8 cellular contexts compared by ENCODE assay signal in genomic region chr19:4911786-4912672, GRCh38. TPM values are rescaled to one million over a fixed set of nuclear protein-coding genes. Genes with fewer than 3 reads are reported as not detected.
DNase-seq lines count a peak whose midpoint lies in the region; ATAC-seq and TF ChIP-seq lines count a peak whose summit lies in the region.

No MANE protein-coding gene starts in this region.

- H3K36me3 Mint-ChIP-seq in H9 (ENCODE audit: insufficient read depth in 1 of 3, low read depth in 3 of 3) = peaks cover 13 to 61% (median 48%) of the 10 kb centered on the region in 3 experiments; a peak in 6 of 7 replicates
- peaks cover 59% of the 10 kb centered on the region for H3K36me3 Mint-ChIP-seq in activated T-helper 2 cell treated with anti-CD3 and anti-CD28 coated beads, Interferon-gamma antibody, Interleukin-2, Interleukin-4, amounts not matched to agents 10 μg/mL and 5 μg/mL and 100 μg/mL, durations not matched to agents 14 hours and 24 hours and 36 hours (ENCODE audit: low read depth)
- peaks cover 13% of the 10 kb centered on the region for H3K36me3 Mint-ChIP-seq in neural crest cell (ENCODE audit: low read depth)

- H3K36me3 ChIP-seq in Peyer's patch (no peaks in the 10 kb centered on the region), stomach smooth muscle (ENCODE audit: control insufficient read depth in 2 of 2, insufficient read depth in 2 of 2, low read length in 2 of 2) (no peaks in the 10 kb centered on the region)

- no peak for ATAC-seq in GM18909 (IDR thresholded peaks at IDR 0.05; ENCODE audit: poor library complexity, unreplicated experiment)

- H3K4me1 Mint-ChIP-seq in H9 = peaks cover 34 to 37% of the 10 kb centered on the region in 2 experiments
- H3K4me1 Mint-ChIP-seq in activated T-helper 2 cell treated with anti-CD3 and anti-CD28 coated beads, Interferon-gamma antibody, Interleukin-2, Interleukin-4, amounts not matched to agents 10 μg/mL and 5 μg/mL and 100 μg/mL, durations not matched to agents 14 hours and 24 hours and 36 hours (ENCODE audit: low read depth) = peaks cover 55% of the 10 kb centered on the region
- peaks cover 58% of the 10 kb centered on the region for H3K4me1 Mint-ChIP-seq in neural crest cell

- no peak overlapping the region for H3K4ac ChIP-seq in H9 (ENCODE audit: low read depth, low read length)

- H3K4me2 ChIP-seq in H9 (ENCODE audit: insufficient read depth, insufficient read length, low read length) = no peak overlapping the region

- no peaks in the 10 kb centered on the region for H3K27me3 ChIP-seq in H9 (ENCODE audit: insufficient read depth, low read length)
- no peaks in the 10 kb centered on the region for H3K27me3 ChIP-seq in Peyer's patch
- peaks cover 9 to 18% of the 10 kb centered on the region in 2 donors for H3K27me3 ChIP-seq in stomach smooth muscle (ENCODE audit: control insufficient read depth in 1 of 2, insufficient read depth in 2 of 2, low read length in 2 of 2)

- no peak overlapping the region for H2BK12ac ChIP-seq in H9 (ENCODE audit: insufficient read length, low read depth, low read length)

- intact Hi-C loops in activated T-helper 2 cell treated with anti-CD3 and anti-CD28 coated beads, Interferon-gamma antibody, Interleukin-2, Interleukin-4, amounts not matched to agents 10 μg/mL and 5 μg/mL and 100 μg/mL, durations not matched to agents 14 hours and 24 hours and 36 hours (cut with micrococcal nuclease) = loop anchor here (1.0 to 2.0 kb wide), 4 partner anchors 39 to 103 kb away; partner anchors contain the start of gene KDM4B

- peak overlapping the region; percentile 58 for H3K4me3 ChIP-seq in AG10803 (ENCODE audit: low read length)
- peak overlapping the region; percentile 4 to 79 (median 58) for H3K4me3 ChIP-seq in Peyer's patch
- peak overlapping the region; percentile 58 for H3K4me3 ChIP-seq in fibroblast of pulmonary artery (replicated peaks; ENCODE audit: low read depth, low read length)
- peak overlapping the region; percentile 12 to 57 for H3K4me3 ChIP-seq in stomach smooth muscle (ENCODE audit: low read length in 2 of 2)

- H3K9ac ChIP-seq in H9 (ENCODE audit: extremely low read depth, insufficient read length, low read length) (no peak overlapping the region), stomach smooth muscle (ENCODE audit: low read length in 2 of 2) (peak overlapping the region in 1 of 2 donors; percentile 1)

- H2AFZ ChIP-seq in H9 (ENCODE audit: low read length) = no peak overlapping the region

- no peak overlapping the region for H3K14ac ChIP-seq in H9 (ENCODE audit: insufficient read depth, low read length)

- peak; percentile 100 for DNase-seq in AG10803 (ENCODE audit: low read depth)
- no peak for DNase-seq in H9
- peak; percentile 53 to 77 (median 68) for DNase-seq in Peyer's patch
- peak; percentile 65 for DNase-seq in activated T-helper 2 cell treated with anti-CD3 and anti-CD28 coated beads, Interferon-gamma antibody, Interleukin-2, Interleukin-4, amounts not matched to agents 10 μg/mL and 5 μg/mL and 100 μg/mL, durations not matched to agents 14 hours and 24 hours and 36 hours (ENCODE audit: low spot score)
- peak; percentile 98 for DNase-seq in fibroblast of pulmonary artery (ENCODE audit: low read depth)
- DNase-seq in neural crest cell (ENCODE audit: low read depth, low spot score) = peak; percentile 54

- H3K23ac ChIP-seq in H9 (ENCODE audit: insufficient read length, low read depth, low read length) = no peak overlapping the region

- no peak overlapping the region for H2AK5ac ChIP-seq in H9 (ENCODE audit: insufficient read length, low read length)

- H4K91ac ChIP-seq in H9 (ENCODE audit: insufficient read length, low read depth, low read length) = no peak overlapping the region

- H3K4me1 ChIP-seq in H9 (ENCODE audit: insufficient read depth, low read length) = no peaks in the 10 kb centered on the region; the same call in 1 of the 2 replicates
- H3K4me1 ChIP-seq in Peyer's patch = peaks cover 0 to 45% (median 24%) of the 10 kb centered on the region in 4 donors
- H3K4me1 ChIP-seq in stomach smooth muscle (ENCODE audit: control insufficient read depth, insufficient read depth, low read length) = peaks cover 28% of the 10 kb centered on the region

- no peaks in the 10 kb centered on the region for H3K9me3 Mint-ChIP-seq in H9
- H3K9me3 Mint-ChIP-seq in activated T-helper 2 cell treated with anti-CD3 and anti-CD28 coated beads, Interferon-gamma antibody, Interleukin-2, Interleukin-4, amounts not matched to agents 10 μg/mL and 5 μg/mL and 100 μg/mL, durations not matched to agents 14 hours and 24 hours and 36 hours = no peaks in the 10 kb centered on the region
- H3K9me3 Mint-ChIP-seq in neural crest cell = no peaks in the 10 kb centered on the region

- no peak overlapping the region for H4K8ac ChIP-seq in H9 (replicated peaks; ENCODE audit: insufficient read length, low read depth, low read length)

- H3K27ac ChIP-seq in H9 (ENCODE audit: insufficient read length, low read depth, low read length) = no peak overlapping the region
- H3K27ac ChIP-seq in Peyer's patch = peak overlapping the region in 3 of 4 donors; percentile 3 to 62 (median 36)
- H3K27ac ChIP-seq in stomach smooth muscle (ENCODE audit: low read length) = no peak overlapping the region

- H3K4me3 Mint-ChIP-seq in H9 (peak overlapping the region; percentile 79 to 89), neural crest cell (peak overlapping the region; percentile 95)
- H3K4me3 Mint-ChIP-seq in activated T-helper 2 cell treated with anti-CD3 and anti-CD28 coated beads, Interferon-gamma antibody, Interleukin-2, Interleukin-4, amounts not matched to agents 10 μg/mL and 5 μg/mL and 100 μg/mL, durations not matched to agents 14 hours and 24 hours and 36 hours (ENCODE audit: low read depth) = peak overlapping the region; percentile 88

- H3T11ph ChIP-seq in H9 (ENCODE audit: low read length) = no peak overlapping the region

- peaks cover 20% of the 10 kb centered on the region; the same call in 1 of the 2 replicates for H3K79me2 ChIP-seq in H9 (ENCODE audit: insufficient read depth, low read length)

- H2BK5ac ChIP-seq in H9 (ENCODE audit: insufficient read length, low read length) = no peak overlapping the region

- H4K5ac ChIP-seq in H9 (ENCODE audit: insufficient read length, low read depth, low read length) = no peak overlapping the region

- no peak for TF ChIP-seq POLR2A in Peyer's patch (IDR thresholded peaks at IDR 0.05)

- H3K79me1 ChIP-seq in H9 (ENCODE audit: insufficient read depth, low read depth, low read length, poor library complexity, severe bottlenecking) = no peaks in the 10 kb centered on the region

- peak overlapping the region; percentile 64 to 83 (median 81); a peak in 5 of 7 replicates for H3K27ac Mint-ChIP-seq in H9
- peak overlapping the region; percentile 84 for H3K27ac Mint-ChIP-seq in activated T-helper 2 cell treated with anti-CD3 and anti-CD28 coated beads, Interferon-gamma antibody, Interleukin-2, Interleukin-4, amounts not matched to agents 10 μg/mL and 5 μg/mL and 100 μg/mL, durations not matched to agents 14 hours and 24 hours and 36 hours
- H3K27ac Mint-ChIP-seq in neural crest cell (ENCODE audit: unreplicated experiment) = peak overlapping the region; percentile 98

- no peak overlapping the region for H3K18ac ChIP-seq in H9 (ENCODE audit: insufficient read length, low read depth, low read length)

- H2BK120ac ChIP-seq in H9 (ENCODE audit: low read depth, low read length, poor library complexity, severe bottlenecking) = no peak overlapping the region

- H3K56ac ChIP-seq in H9 (ENCODE audit: insufficient read length, low read depth, low read length) = no peak overlapping the region

- TF ChIP-seq CTCF in AG10803 (conservative IDR thresholded peaks at IDR 0.05; ENCODE audit: low read length) (peak; percentile 62), H9 (conservative IDR thresholded peaks at IDR 0.05) (peak; percentile 69), Peyer's patch (IDR thresholded peaks at IDR 0.05) (peak; percentile 32 to 72 (median 60)), fibroblast of pulmonary artery (IDR thresholded peaks at IDR 0.05; ENCODE audit: low read length, missing control alignments) (peak; percentile 66), neural crest cell (conservative IDR thresholded peaks at IDR 0.05) (peak; percentile 65)

- no peak overlapping the region for H2BK20ac ChIP-seq in H9 (ENCODE audit: low read depth, low read length, poor library complexity, severe bottlenecking)

- peaks cover 7% of the 10 kb centered on the region for H3K23me2 ChIP-seq in H9 (ENCODE audit: insufficient read length, low read depth, low read length, poor library complexity, severe bottlenecking)

- peaks cover 14% of the 10 kb centered on the region for H3K27me3 Mint-ChIP-seq in H9 (ENCODE audit: low read depth)
- H3K27me3 Mint-ChIP-seq in activated T-helper 2 cell treated with anti-CD3 and anti-CD28 coated beads, Interferon-gamma antibody, Interleukin-2, Interleukin-4, amounts not matched to agents 10 μg/mL and 5 μg/mL and 100 μg/mL, durations not matched to agents 14 hours and 24 hours and 36 hours (ENCODE audit: low read depth) = no peaks in the 10 kb centered on the region
- no peaks in the 10 kb centered on the region for H3K27me3 Mint-ChIP-seq in neural crest cell (ENCODE audit: low read depth)

- H4K20me1 ChIP-seq in H9 (ENCODE audit: control insufficient read depth, insufficient read depth, insufficient read length) = peaks cover 4% of the 10 kb centered on the region

- no peak overlapping the region for H2BK15ac ChIP-seq in H9 (ENCODE audit: low read depth, low read length)

- H3K9me3 ChIP-seq in H9 (ENCODE audit: control insufficient read depth, low read depth, low read length) (no peaks in the 10 kb centered on the region), Peyer's patch (no peaks in the 10 kb centered on the region), stomach smooth muscle (ENCODE audit: control insufficient read depth in 2 of 2, low read length in 2 of 2) (no peaks in the 10 kb centered on the region)

- WGBS in H9 (ENCODE audit: extremely low coverage, insufficient read length, low lambda C conversion rate) = no CpG with 5 or more reads among the region's 29 CpGs

RNA-seq across cellular contexts. Expression of gene UHRF1, which starts 2.7 kb away (rescaled TPM):
- total RNA-seq in H9 (2021) = 106 and 111 TPM in 2 replicates
- 10 to 100 TPM in 1 of 4 donors, 1 to 10 TPM in 3; 6.7 to 35.5 (median 8.0) TPM for total RNA-seq in Peyer's patch
- total RNA-seq in activated T-helper 2 cell treated with anti-CD3 and anti-CD28 coated beads, Interferon-gamma antibody, Interleukin-2, Interleukin-4, amounts not matched to agents 10 μg/mL and 5 μg/mL and 100 μg/mL, durations not matched to agents 14 hours and 24 hours and 36 hours = 137 and 138 TPM in 2 replicates
- 219 and 223 TPM in 2 replicates for total RNA-seq in neural crest cell

RNA-seq across cellular contexts. Expression of gene ARRDC5, which starts 9.3 kb away (rescaled TPM):
- total RNA-seq in H9 (2021) (not detected in 2 replicates), Peyer's patch (1 to 10 TPM in 2 of 4 donors, under 1 TPM in 1, not detected in 1; 0.76 to 8.3 (median 3.1) TPM), neural crest cell (not detected in 2 replicates)
- total RNA-seq in activated T-helper 2 cell treated with anti-CD3 and anti-CD28 coated beads, Interferon-gamma antibody, Interleukin-2, Interleukin-4, amounts not matched to agents 10 μg/mL and 5 μg/mL and 100 μg/mL, durations not matched to agents 14 hours and 24 hours and 36 hours = 0.23 and 0.27 TPM in 2 replicates

RNA-seq across cellular contexts. Expression of gene PLIN3, which starts 44.6 kb away (rescaled TPM):
- total RNA-seq in H9 (2021) (61.8 and 63.7 TPM in 2 replicates), Peyer's patch (100 to 1,000 TPM in 3 of 4 donors, 10 to 100 TPM in 1; 22.3 to 150 (median 108) TPM), neural crest cell (40.3 and 42.4 TPM in 2 replicates)
- total RNA-seq in activated T-helper 2 cell treated with anti-CD3 and anti-CD28 coated beads, Interferon-gamma antibody, Interleukin-2, Interleukin-4, amounts not matched to agents 10 μg/mL and 5 μg/mL and 100 μg/mL, durations not matched to agents 14 hours and 24 hours and 36 hours = 55.3 and 61.8 TPM in 2 replicates

RNA-seq across cellular contexts. Expression of gene KDM4B, which starts 56.9 kb away (rescaled TPM):
- total RNA-seq in H9 (2021) (41.8 and 43.7 TPM in 2 replicates), Peyer's patch (10 to 100 TPM; 28.7 to 75.1 (median 46.1) TPM), neural crest cell (43.3 and 45.4 TPM in 2 replicates)
- total RNA-seq in activated T-helper 2 cell treated with anti-CD3 and anti-CD28 coated beads, Interferon-gamma antibody, Interleukin-2, Interleukin-4, amounts not matched to agents 10 μg/mL and 5 μg/mL and 100 μg/mL, durations not matched to agents 14 hours and 24 hours and 36 hours = 51.7 and 54.3 TPM in 2 replicates

Comparison
In these comparisons a context has a peak if more than half of its experiments do, and no peak if none do; other contexts are left out.
1. H3K27ac ChIP-seq: peak in Peyer's patch (3 of 4); none in H9 (single experiment) and stomach smooth muscle (single experiment).
2. Peak in every context shown above with its lines, with median percentiles within 50 percentile points of each other: H3K4me3 ChIP-seq, CTCF ChIP-seq, H3K27ac Mint-ChIP-seq and H3K4me3 Mint-ChIP-seq.